In the genomic region with DNA sequence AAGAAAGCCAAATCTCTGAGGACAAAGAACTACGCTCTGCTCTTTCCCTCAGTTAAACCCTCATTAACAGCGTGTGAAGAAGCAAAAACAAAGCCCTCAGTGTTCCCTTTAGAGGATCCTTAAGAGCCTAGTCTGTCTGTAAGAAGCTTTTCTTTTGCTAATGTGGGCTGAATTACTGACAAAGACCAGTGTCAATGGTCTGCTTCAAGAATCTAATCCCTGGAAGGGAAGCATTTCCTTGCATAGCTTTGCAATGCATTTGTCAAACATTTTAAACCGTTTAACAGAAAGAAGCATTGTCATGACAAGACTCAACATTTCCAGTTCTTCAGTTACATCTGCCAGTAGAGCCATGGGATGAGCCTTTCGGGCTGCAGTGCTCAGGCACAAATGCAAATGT, we compare ENCODE assay signal across 18 cellular contexts.
DNase-seq lines count a peak whose midpoint lies in the region; ATAC-seq and TF ChIP-seq lines count a peak whose summit lies in the region.
"Had no signal": no experiment of that assay in that cellular context is flagged by ENCODE, and none has a peak within 500 bp of the region (broad histone marks: within the 10 kb centered on the region; RNA-seq: fewer than 3 reads in every experiment).

No MANE protein-coding gene starts in this region.

- H2BK20ac ChIP-seq in IMR-90 (ENCODE audit: low read depth, low read length) = peak overlapping the region; percentile 2; the same call in 1 of the 2 replicates

- H4K5ac ChIP-seq in IMR-90 (ENCODE audit: low read depth, low read length) = no peak overlapping the region; the same call in 1 of the 2 replicates
- H4K5ac ChIP-seq in mesendoderm (ENCODE audit: low read length) = no peak overlapping the region

- H2AFZ ChIP-seq in IMR-90 (replicated peaks; ENCODE audit: low read length, poor library complexity) = no peak overlapping the region
- H2AFZ ChIP-seq: parathyroid adenoma had no signal

- BruUV-seq in IMR-90 (replicated peaks; lab: Mats Ljungman, UMichigan) = no TSS peak

- no peak overlapping the region for H3K23ac ChIP-seq in IMR-90 (ENCODE audit: low read depth, low read length)
- no peak overlapping the region for H3K23ac ChIP-seq in mesendoderm (ENCODE audit: low read length)

- 0 out of 2 replicates have a peak, but pooled peaks cover 3% of the 10 kb centered on the region for H3K9me3 ChIP-seq in IMR-90 (ENCODE audit: control insufficient read depth, insufficient read depth, low read length)
- no peaks in the 10 kb centered on the region for H3K9me3 ChIP-seq in ectodermal cell (ENCODE audit: control insufficient read depth, low read length)
- no peaks in the 10 kb centered on the region for H3K9me3 ChIP-seq in uterus
- H3K9me3 ChIP-seq: BE2C, esophagus squamous epithelium, SK-N-SH, suprapubic skin had no signal

- dilution Hi-C loops in IMR-90 (cut with HindIII; ENCODE audit: low sequenced_read_pairs, unreplicated experiment) = no loop called here

- peaks cover 3% of the 10 kb centered on the region for H3K4me1 ChIP-seq in IMR-90 (ENCODE audit: control insufficient read depth, insufficient read depth, low read length)
- H3K4me1 ChIP-seq in ectodermal cell (ENCODE audit: control insufficient read depth, insufficient read depth, low read length) = peaks cover 33% of the 10 kb centered on the region
- no peaks in the 10 kb centered on the region for H3K4me1 ChIP-seq in mesendoderm (ENCODE audit: control insufficient read depth, low read depth, low read length)
- H3K4me1 ChIP-seq in uterus = no peaks in the 10 kb centered on the region
- H3K4me1 ChIP-seq: BE2C, esophagus squamous epithelium, parathyroid adenoma, suprapubic skin had no signal

- no peak overlapping the region for H3K4me2 ChIP-seq in IMR-90 (ENCODE audit: low read depth, low read length)
- H3K4me2 ChIP-seq in mesendoderm (ENCODE audit: low read length) = no peak overlapping the region
- H3K4me2 ChIP-seq: SK-N-SH had no signal

- H3K14ac ChIP-seq in IMR-90 (replicated peaks; ENCODE audit: low read depth, low read length) = no peak overlapping the region

- H3K56ac ChIP-seq in IMR-90 (ENCODE audit: extremely low read depth, insufficient read depth, low read length) (no peak overlapping the region), mesendoderm (ENCODE audit: low read length) (no peak overlapping the region)

- H3K36me3 ChIP-seq in IMR-90 (ENCODE audit: control insufficient read depth, insufficient read depth, low read length) = no peaks in the 10 kb centered on the region
- no peaks in the 10 kb centered on the region for H3K36me3 ChIP-seq in ectodermal cell (ENCODE audit: control insufficient read depth, insufficient read depth, low read length)
- H3K36me3 ChIP-seq in mesendoderm (ENCODE audit: control insufficient read depth, insufficient read depth, low read length) = no peaks in the 10 kb centered on the region
- H3K36me3 ChIP-seq in uterus = no peaks in the 10 kb centered on the region
- H3K36me3 ChIP-seq: BE2C, esophagus squamous epithelium, suprapubic skin had no signal

- CTCF ChIA-PET in IMR-90 (lab: Yijun Ruan, JAX) = no interaction called here

- no peak overlapping the region for H4K91ac ChIP-seq in IMR-90 (ENCODE audit: insufficient read depth, low read depth, low read length)

- no peak overlapping the region for H2BK5ac ChIP-seq in IMR-90 (ENCODE audit: low read depth, low read length, poor library complexity, severe bottlenecking)
- H2BK5ac ChIP-seq in mesendoderm (ENCODE audit: low read length) = no peak overlapping the region

- ATAC-seq in IMR-90 (ENCODE audit: low read depth) = no peak
- ATAC-seq: left cardiac atrium, Panc1 had no signal

- H2AK5ac ChIP-seq in IMR-90 (ENCODE audit: low read depth, low read length) (no peak overlapping the region), mesendoderm (ENCODE audit: low read length) (no peak overlapping the region)

- H2AK9ac ChIP-seq in IMR-90 (replicated peaks; ENCODE audit: low read depth, low read length, poor library complexity) = no peak overlapping the region

- no peak overlapping the region for H2BK15ac ChIP-seq in IMR-90 (ENCODE audit: low read depth, low read length)
- no peak overlapping the region for H2BK15ac ChIP-seq in mesendoderm (replicated peaks; ENCODE audit: low read depth)

- no peak overlapping the region for H2BK120ac ChIP-seq in IMR-90 (ENCODE audit: low read depth, low read length)
- no peak overlapping the region for H2BK120ac ChIP-seq in mesendoderm (ENCODE audit: low read depth, low read length)

- in situ Hi-C loops in IMR-90 (cut with MboI; ENCODE audit: low sequenced_read_pairs) = no loop called here

- DNase-seq in IMR-90 (no peak), mesendoderm (peak; percentile 90), superior temporal gyrus (ENCODE audit: extremely low spot score) (peak; percentile 62), NCI-H510A treated with DMSO at 0.1 percent for 48 hours (lab: John Stamatoyannopoulos, UW) (no peak), kidney glomerular epithelial cell (lab: John Stamatoyannopoulos, UW) (no peak), uterus (no peak)
- DNase-seq: BE2C, Calu3, esophagus squamous epithelium, GDM1, left cardiac atrium, NCI-H1436 treated with DMSO at 0.1 percent for 48 hours, SK-N-SH, T1000 had no signal

- H3K79me2 ChIP-seq in mesendoderm (ENCODE audit: control insufficient read depth, insufficient read depth, low read length) = no peaks in the 10 kb centered on the region
- H3K79me2 ChIP-seq: parathyroid adenoma had no signal

- intact Hi-C loops in IMR-90 (cut with micrococcal nuclease) (no loop called here), uterus (cut with DNase I; ENCODE audit: low total_unique reads) (no loop called here)

- no peak overlapping the region for H3K18ac ChIP-seq in IMR-90 (ENCODE audit: low read depth, low read length)
- H3K18ac ChIP-seq in mesendoderm (ENCODE audit: low read length) = no peak overlapping the region

- TF ChIP-seq CTCF in IMR-90 (conservative IDR thresholded peaks at IDR 0.05; ENCODE audit: low read depth, low read length) (no peak), uterus (IDR thresholded peaks at IDR 0.05) (no peak)

- TF ChIP-seq POLR2A in IMR-90 (IDR thresholded peaks at IDR 0.05; ENCODE audit: low read depth, low read length) = no peak
- TF ChIP-seq POLR2A in uterus (IDR thresholded peaks at IDR 0.05) = no peak

- H3K4ac ChIP-seq in IMR-90 (ENCODE audit: low read depth, low read length) (no peak overlapping the region), mesendoderm (ENCODE audit: low read depth, low read length) (no peak overlapping the region)

- H3K9ac ChIP-seq in IMR-90 (ENCODE audit: low read depth, low read length) (no peak overlapping the region), mesendoderm (ENCODE audit: low read length) (no peak overlapping the region)
- H3K9ac ChIP-seq: parathyroid adenoma, SK-N-SH had no signal

- no peaks in the 10 kb centered on the region for H3K27me3 ChIP-seq in IMR-90 (ENCODE audit: control insufficient read depth, insufficient read depth, low read length)
- no peaks in the 10 kb centered on the region for H3K27me3 ChIP-seq in ectodermal cell (ENCODE audit: control insufficient read depth, insufficient read depth, low read length, poor library complexity, severe bottlenecking)
- no peaks in the 10 kb centered on the region for H3K27me3 ChIP-seq in mesendoderm (ENCODE audit: insufficient read depth, low read length, poor library complexity)
- H3K27me3 ChIP-seq in uterus = no peaks in the 10 kb centered on the region
- H3K27me3 ChIP-seq: esophagus squamous epithelium, suprapubic skin had no signal

- POLR2A ChIA-PET in IMR-90 (lab: Charles Lee; ENCODE audit: unreplicated experiment) = no interaction called here

- H4K20me1 ChIP-seq in IMR-90 (ENCODE audit: insufficient read depth, low read length) = no peaks in the 10 kb centered on the region

- TF ChIP-seq RAD21 in IMR-90 (IDR thresholded peaks at IDR 0.05; ENCODE audit: low read length) = no peak

- H3K27ac ChIP-seq in IMR-90 (ENCODE audit: insufficient read depth, low read length) = no peak overlapping the region
- H3K27ac ChIP-seq in ectodermal cell (ENCODE audit: insufficient read depth, low read depth, low read length, poor library complexity, severe bottlenecking) = peak overlapping the region; percentile 88
- H3K27ac ChIP-seq in mesendoderm (ENCODE audit: low read depth, low read length) = no peak overlapping the region
- no peak overlapping the region for H3K27ac ChIP-seq in uterus
- H3K27ac ChIP-seq: esophagus squamous epithelium, parathyroid adenoma, suprapubic skin had no signal

- H3K9me1 ChIP-seq in IMR-90 (ENCODE audit: insufficient read depth, low read length) = no peaks in the 10 kb centered on the region; the same call in 1 of the 2 replicates

- H4K8ac ChIP-seq in IMR-90 (ENCODE audit: low read depth in 2 of 2, low read length in 2 of 2) (no peak overlapping the region), mesendoderm (ENCODE audit: low read depth, low read length) (no peak overlapping the region)

- no peaks in the 10 kb centered on the region for H3K79me1 ChIP-seq in IMR-90 (ENCODE audit: low read depth in 1 of 2, low read length in 2 of 2)
- no peaks in the 10 kb centered on the region for H3K79me1 ChIP-seq in mesendoderm (ENCODE audit: low read length)

- H3K4me3 ChIP-seq in IMR-90 (ENCODE audit: insufficient read depth, low read depth, low read length) (no peak overlapping the region), ectodermal cell (ENCODE audit: insufficient read depth, low read depth, low read length) (no peak overlapping the region), mesendoderm (ENCODE audit: low read length) (no peak overlapping the region), uterus (no peak overlapping the region)
- H3K4me3 ChIP-seq: esophagus squamous epithelium, suprapubic skin had no signal

- no CpG with 5 or more reads among the region's 4 CpGs for WGBS in IMR-90 (ENCODE audit: extremely low coverage in 2 of 2, insufficient read length in 1 of 2), 2 experiments
- WGBS in ectodermal cell, 2 experiments = 0% methylated on average over 4 of the region's 4 CpGs
- WGBS in mesendoderm (ENCODE audit: extremely low coverage, insufficient coverage, low lambda C conversion rate) = no CpG with 5 or more reads among the region's 4 CpGs

TF ChIP-seq in IMR-90, 13 proteins besides CTCF, POLR2A, EP300 and RAD21 (continues in another document):
- TF ChIP-seq CHD1 (IDR thresholded peaks at IDR 0.05; ENCODE audit: low read depth, low read length) = no peak
- TF ChIP-seq MXI1 (IDR thresholded peaks at IDR 0.05; ENCODE audit: borderline replicate concordance, low read depth, low read length) = no peak
- no peak for TF ChIP-seq BHLHE40 (IDR thresholded peaks at IDR 0.05; ENCODE audit: low read depth, low read length)
- TF ChIP-seq RCOR1 (IDR thresholded peaks at IDR 0.05; ENCODE audit: insufficient replicate concordance, low read length) = no peak
- no peak for TF ChIP-seq RFX5 (IDR thresholded peaks at IDR 0.05; ENCODE audit: low read depth, low read length)
- no peak for TF ChIP-seq MAFK (IDR thresholded peaks at IDR 0.05; ENCODE audit: low read depth, low read length)

Comparison
In these comparisons a context has a peak if more than half of its experiments do, and no peak if none do; other contexts are left out.
1. DNase-seq: peak in mesendoderm (single experiment) and superior temporal gyrus (single experiment); none in IMR-90 (single experiment), NCI-H510A treated with DMSO at 0.1 percent for 48 hours (single experiment), kidney glomerular epithelial cell (single experiment) and uterus (0 of 2).